34 cellular contexts compared by ENCODE assay signal in the genomic region with DNA sequence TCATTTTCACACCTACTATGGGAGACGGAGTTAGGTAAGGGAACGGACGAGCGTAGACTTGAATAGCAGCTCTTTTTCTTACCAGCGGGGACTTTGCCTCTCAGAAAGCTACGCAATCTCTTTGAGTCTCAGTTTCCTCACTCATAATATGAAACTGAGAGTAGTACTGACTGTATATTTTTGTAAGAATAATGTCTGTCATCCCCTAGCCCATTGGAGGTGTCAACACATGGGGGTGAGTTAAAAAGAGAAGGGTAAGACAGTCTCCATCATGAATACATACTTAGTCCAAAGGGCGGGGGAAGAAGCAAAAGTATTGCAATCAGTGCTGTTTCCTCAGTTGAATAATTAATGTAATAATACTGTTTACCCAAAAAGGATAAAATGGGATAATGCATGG.
"Had no signal": no experiment of that assay in that cellular context is flagged by ENCODE, and none has a peak within 500 bp of the region (broad histone marks: within the 10 kb centered on the region; RNA-seq: fewer than 3 reads in every experiment).

No MANE protein-coding gene starts in this region.

- H3K27ac Mint-ChIP-seq: activated B cell treated with CpG ODN at 0.5 μM for 24 hours; activated CD4-positive, alpha-beta memory T cell treated with anti-CD3 and anti-CD28 coated beads for 36 hours; activated CD4-positive, alpha-beta T cell treated with anti-CD3 and anti-CD28 coated beads, Interleukin-2, amount 10 ng/mL, durations not matched to agents 24 days and 14 days; activated CD8-positive, alpha-beta T cell treated with anti-CD3 and anti-CD28 coated beads for 36 hours; activated naive CD4-positive, alpha-beta T cell treated with anti-CD3 and anti-CD28 coated beads, Interleukin-2, amount 10 ng/mL, durations not matched to agents 7 days and 5 days; activated naive CD4-positive, alpha-beta T cell treated with anti-CD3 and anti-CD28 coated beads, Interleukin-2, amount 50 U/mL, for 24 hours; activated naive CD8-positive, alpha-beta T cell; activated naive CD8-positive, alpha-beta T cell treated with anti-CD3 and anti-CD28 coated beads, Interleukin-2, amount 10 ng/mL, durations not matched to agents 7 days and 5 days; activated naive CD8-positive, alpha-beta T cell treated with anti-CD3 and anti-CD28 coated beads, Interleukin-2, amount 50 U/mL, for 24 hours; activated T-cell treated with anti-CD3 and anti-CD28 coated beads, Interleukin-2, amount 50 U/mL, for 72 hours; activated T-helper 1 cell treated with anti-CD3 and anti-CD28 coated beads, Interleukin-12 subunit alpha, Interleukin-12 subunit beta, Interleukin-2, Interleukin-4 antibody, amounts not matched to agents 30 ng/mL and 10 ng/mL and 1 ng/mL, durations not matched to agents 14 hours and 24 hours and 36 hours; activated T-helper 17 cell treated with anti-CD3 and anti-CD28 coated beads, Interleukin-2, amount 50 U/mL, for 72 hours; T-helper 1 cell treated with Interleukin-12 subunit alpha and Interleukin-12 subunit beta and Interleukin-4 antibody, amounts not matched to agents 30 μg/mL and 1 μg/mL, for 36 hours; T-helper 2 cell treated with Interferon-gamma antibody and Interleukin-4, amounts not matched to agents 5 μg/mL and 100 μg/mL, for 36 hours had no signal

- ATAC-seq: activated CD8-positive, alpha-beta T cell treated with anti-CD3 and anti-CD28 coated beads for 36 hours; activated naive CD8-positive, alpha-beta T cell treated with anti-CD3 and anti-CD28 coated beads, Interleukin-2, amount 50 U/mL, for 24 hours; activated T-cell treated with anti-CD3 and anti-CD28 coated beads, Interleukin-2, amount 50 U/mL, for 4 hours; activated T-cell treated with anti-CD3 and anti-CD28 coated beads, Interleukin-2, amount 50 U/mL, for 72 hours; activated T-helper 17 cell treated with anti-CD3 and anti-CD28 coated beads, Interleukin-2, amount 50 U/mL, for 72 hours had no signal

- H3K4me3 Mint-ChIP-seq: activated B cell treated with CpG ODN at 0.5 μM for 24 hours; activated CD4-positive, alpha-beta memory T cell treated with anti-CD3 and anti-CD28 coated beads for 36 hours; activated CD4-positive, alpha-beta T cell treated with anti-CD3 and anti-CD28 coated beads, Interleukin-2, amount 10 ng/mL, durations not matched to agents 24 days and 14 days; activated CD8-positive, alpha-beta T cell treated with anti-CD3 and anti-CD28 coated beads for 36 hours; activated naive CD4-positive, alpha-beta T cell treated with anti-CD3 and anti-CD28 coated beads, Interleukin-2, amount 10 ng/mL, durations not matched to agents 7 days and 5 days; activated naive CD4-positive, alpha-beta T cell treated with anti-CD3 and anti-CD28 coated beads, Interleukin-2, amount 50 U/mL, for 24 hours; activated naive CD8-positive, alpha-beta T cell; activated naive CD8-positive, alpha-beta T cell treated with anti-CD3 and anti-CD28 coated beads, Interleukin-2, amount 10 ng/mL, durations not matched to agents 7 days and 5 days; activated naive CD8-positive, alpha-beta T cell treated with anti-CD3 and anti-CD28 coated beads, Interleukin-2, amount 50 U/mL, for 24 hours; activated T-cell treated with anti-CD3 and anti-CD28 coated beads, Interleukin-2, amount 50 U/mL, for 4 hours; activated T-cell treated with anti-CD3 and anti-CD28 coated beads, Interleukin-2, amount 50 U/mL, for 72 hours; activated T-helper 1 cell treated with anti-CD3 and anti-CD28 coated beads, Interleukin-12 subunit alpha, Interleukin-12 subunit beta, Interleukin-2, Interleukin-4 antibody, amounts not matched to agents 30 ng/mL and 10 ng/mL and 1 ng/mL, durations not matched to agents 14 hours and 24 hours and 36 hours; activated T-helper 17 cell treated with anti-CD3 and anti-CD28 coated beads, Interleukin-2, amount 50 U/mL, for 72 hours; brain; T-helper 1 cell treated with Interleukin-12 subunit alpha and Interleukin-12 subunit beta and Interleukin-4 antibody, amounts not matched to agents 30 μg/mL and 1 μg/mL, for 36 hours; T-helper 2 cell treated with Interferon-gamma antibody and Interleukin-4, amounts not matched to agents 5 μg/mL and 100 μg/mL, for 36 hours had no signal

- H3K4me3 ChIP-seq: ascending aorta had no signal

- DNase-seq: activated B cell treated with CpG ODN at 0.5 μM for 24 hours; activated CD4-positive, alpha-beta memory T cell treated with anti-CD3 and anti-CD28 coated beads for 36 hours; activated CD4-positive, alpha-beta T cell treated with anti-CD3 and anti-CD28 coated beads for 4 hours; activated CD4-positive, alpha-beta T cell treated with anti-CD3 and anti-CD28 coated beads, Interleukin-2, amount 10 ng/mL, durations not matched to agents 24 days and 14 days; activated CD4-positive, alpha-beta T cell treated with anti-CD3 and anti-CD28 coated beads, Interleukin-2, amount 50 U/mL, for 1 hour; activated CD4-positive, alpha-beta T cell treated with anti-CD3 and anti-CD28 coated beads, Interleukin-2, amount 50 U/mL, for 4 hours; activated CD4-positive, CD25-positive, alpha-beta regulatory T cell treated with anti-CD3 and anti-CD28 coated beads, Interleukin-2, amount 50 U/mL, for 72 hours; activated CD8-positive, alpha-beta memory T cell treated with anti-CD3 and anti-CD28 coated beads, Interleukin-2, amount 50 U/mL, for 4 hours; activated CD8-positive, alpha-beta T cell treated with anti-CD3 and anti-CD28 coated beads for 36 hours; activated gamma-delta T cell; activated naive CD4-positive, alpha-beta T cell treated with anti-CD3 and anti-CD28 coated beads, Interleukin-2, amount 10 ng/mL, durations not matched to agents 7 days and 5 days; activated naive CD4-positive, alpha-beta T cell treated with Interleukin-2 at 50 U/mL for 16 hours; activated naive CD8-positive, alpha-beta T cell treated with anti-CD3 and anti-CD28 coated beads, Interleukin-2, amount 10 ng/mL, durations not matched to agents 7 days and 5 days; activated naive CD8-positive, alpha-beta T cell treated with anti-CD3 and anti-CD28 coated beads, Interleukin-2, amount 50 U/mL, for 24 hours; activated T-cell treated with anti-CD3 and anti-CD28 coated beads for 4 hours; activated T-cell treated with anti-CD3 and anti-CD28 coated beads, Interleukin-2, amount 50 U/mL, for 1 hour; activated T-cell treated with anti-CD3 and anti-CD28 coated beads, Interleukin-2, amount 50 U/mL, for 4 hours; activated T-cell treated with anti-CD3 and anti-CD28 coated beads, Interleukin-2, amount 50 U/mL, for 72 hours; amygdala; anterior cingulate cortex; central memory CD4-positive, alpha-beta T cell; T-helper 1 cell; T-helper 2 cell; T-helper 9 cell had no signal

- H3K4me1 Mint-ChIP-seq: activated B cell treated with CpG ODN at 0.5 μM for 24 hours; activated CD4-positive, alpha-beta T cell treated with anti-CD3 and anti-CD28 coated beads, Interleukin-2, amount 10 ng/mL, durations not matched to agents 24 days and 14 days; activated naive CD4-positive, alpha-beta T cell treated with anti-CD3 and anti-CD28 coated beads, Interleukin-2, amount 10 ng/mL, durations not matched to agents 7 days and 5 days; activated naive CD4-positive, alpha-beta T cell treated with anti-CD3 and anti-CD28 coated beads, Interleukin-2, amount 50 U/mL, for 24 hours; activated naive CD8-positive, alpha-beta T cell treated with anti-CD3 and anti-CD28 coated beads, Interleukin-2, amount 10 ng/mL, durations not matched to agents 7 days and 5 days; activated naive CD8-positive, alpha-beta T cell treated with anti-CD3 and anti-CD28 coated beads, Interleukin-2, amount 50 U/mL, for 24 hours; activated T-helper 17 cell treated with anti-CD3 and anti-CD28 coated beads, Interleukin-2, amount 50 U/mL, for 72 hours had no signal

- H3K27me3 ChIP-seq: ascending aorta had no signal

- H3K9me3 Mint-ChIP-seq: activated B cell treated with CpG ODN at 0.5 μM for 24 hours; activated CD4-positive, alpha-beta memory T cell treated with anti-CD3 and anti-CD28 coated beads for 36 hours; activated CD4-positive, alpha-beta T cell treated with anti-CD3 and anti-CD28 coated beads, Interleukin-2, amount 10 ng/mL, durations not matched to agents 24 days and 14 days; activated CD8-positive, alpha-beta T cell treated with anti-CD3 and anti-CD28 coated beads for 36 hours; activated naive CD4-positive, alpha-beta T cell treated with anti-CD3 and anti-CD28 coated beads, Interleukin-2, amount 10 ng/mL, durations not matched to agents 7 days and 5 days; activated naive CD4-positive, alpha-beta T cell treated with anti-CD3 and anti-CD28 coated beads, Interleukin-2, amount 50 U/mL, for 24 hours; activated naive CD8-positive, alpha-beta T cell treated with anti-CD3 and anti-CD28 coated beads, Interleukin-2, amount 10 ng/mL, durations not matched to agents 7 days and 5 days; activated T-cell treated with anti-CD3 and anti-CD28 coated beads, Interleukin-2, amount 50 U/mL, for 4 hours; activated T-helper 1 cell treated with anti-CD3 and anti-CD28 coated beads, Interleukin-12 subunit alpha, Interleukin-12 subunit beta, Interleukin-2, Interleukin-4 antibody, amounts not matched to agents 30 ng/mL and 10 ng/mL and 1 ng/mL, durations not matched to agents 14 hours and 24 hours and 36 hours; activated T-helper 17 cell treated with anti-CD3 and anti-CD28 coated beads, Interleukin-2, amount 50 U/mL, for 72 hours; brain; T-helper 1 cell treated with Interleukin-12 subunit alpha and Interleukin-12 subunit beta and Interleukin-4 antibody, amounts not matched to agents 30 μg/mL and 1 μg/mL, for 36 hours; T-helper 2 cell treated with Interferon-gamma antibody and Interleukin-4, amounts not matched to agents 5 μg/mL and 100 μg/mL, for 36 hours had no signal

- FAIRE-seq: TTC549 had no signal

- H3K36me3 Mint-ChIP-seq: activated CD4-positive, alpha-beta memory T cell treated with anti-CD3 and anti-CD28 coated beads for 36 hours; activated naive CD4-positive, alpha-beta T cell treated with anti-CD3 and anti-CD28 coated beads, Interleukin-2, amount 10 ng/mL, durations not matched to agents 7 days and 5 days; activated naive CD4-positive, alpha-beta T cell treated with anti-CD3 and anti-CD28 coated beads, Interleukin-2, amount 50 U/mL, for 24 hours; activated naive CD8-positive, alpha-beta T cell; activated naive CD8-positive, alpha-beta T cell treated with anti-CD3 and anti-CD28 coated beads, Interleukin-2, amount 10 ng/mL, durations not matched to agents 7 days and 5 days; brain had no signal

- H3K9me3 ChIP-seq: ascending aorta had no signal

- H3K27ac ChIP-seq: ascending aorta, VCaP had no signal

- H3K27me3 Mint-ChIP-seq: activated CD4-positive, alpha-beta memory T cell treated with anti-CD3 and anti-CD28 coated beads for 36 hours; activated CD4-positive, alpha-beta T cell treated with anti-CD3 and anti-CD28 coated beads, Interleukin-2, amount 10 ng/mL, durations not matched to agents 24 days and 14 days; activated naive CD4-positive, alpha-beta T cell treated with anti-CD3 and anti-CD28 coated beads, Interleukin-2, amount 10 ng/mL, durations not matched to agents 7 days and 5 days; activated naive CD4-positive, alpha-beta T cell treated with anti-CD3 and anti-CD28 coated beads, Interleukin-2, amount 50 U/mL, for 24 hours; activated naive CD8-positive, alpha-beta T cell treated with anti-CD3 and anti-CD28 coated beads, Interleukin-2, amount 50 U/mL, for 24 hours; activated T-helper 17 cell treated with anti-CD3 and anti-CD28 coated beads, Interleukin-2, amount 50 U/mL, for 72 hours; brain had no signal

- H3K36me3 ChIP-seq: ascending aorta had no signal

- H3K4me1 ChIP-seq: ascending aorta had no signal
